8 cellular contexts compared by ENCODE assay signal in the genomic region with DNA sequence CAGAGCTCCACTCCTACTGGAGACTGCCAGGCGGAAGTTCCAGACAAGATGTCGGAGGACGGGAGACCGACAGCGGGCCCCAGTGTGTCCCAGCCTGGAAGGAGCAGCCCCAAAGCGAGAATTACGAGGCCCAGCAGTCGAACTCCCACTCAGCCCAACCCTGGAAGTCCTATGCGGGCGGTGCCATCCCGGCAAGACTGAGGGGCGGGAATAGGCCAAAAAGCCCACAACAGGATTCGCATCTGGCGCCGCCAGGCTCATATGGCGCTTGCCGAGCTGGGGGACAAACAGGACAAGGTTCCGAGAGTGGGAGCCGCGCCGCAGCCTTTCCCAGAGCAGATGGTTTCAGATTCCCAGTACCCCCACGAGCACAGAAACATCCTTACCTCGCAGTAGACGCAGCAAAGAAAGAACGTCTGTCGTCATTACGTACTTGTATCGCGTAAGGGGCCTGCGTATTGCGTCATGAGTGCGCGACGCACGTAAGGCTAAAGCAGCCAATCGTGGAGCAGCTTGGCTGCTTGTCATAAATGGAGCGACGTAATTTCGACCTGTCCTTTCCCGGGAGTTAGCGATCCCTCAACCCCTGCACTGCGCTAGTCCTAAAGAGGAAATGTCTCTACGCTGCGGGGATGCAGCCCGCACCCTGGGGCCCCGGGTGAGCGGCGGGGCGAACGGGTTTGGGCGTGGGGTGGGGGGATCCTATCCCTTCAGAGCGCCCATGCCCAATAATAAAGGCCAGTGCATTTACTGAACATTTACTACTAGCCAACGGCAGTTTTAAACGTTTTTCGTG. TPM values are rescaled to one million over a fixed set of nuclear protein-coding genes. Genes with fewer than 3 reads are reported as not detected.
DNase-seq lines count a peak whose midpoint lies in the region; ATAC-seq, FAIRE-seq and TF ChIP-seq lines count a peak whose summit lies in the region.

Gene LIAS, plus strand, starts transcription at position 552 of the 796 bp plus-strand sequence. Its CDS starts 62 bp downstream, at position 614.
Gene RPL9, minus strand, starts transcription at position 418 of the 796 bp plus-strand sequence. CDS start 483 bp downstream, outside the sequence.

- peak; percentile 98 for TF ChIP-seq POLR2A in GM19193 (IDR thresholded peaks at IDR 0.05; ENCODE audit: extremely low read depth, insufficient read depth, insufficient read length)

- peak within 1 kb of the TSS; percentile 67 to 100 (median 90) for H3K4me3 ChIP-seq in keratinocyte (ENCODE audit: control insufficient read depth in 2 of 3, extremely low read depth in 1 of 3, insufficient read depth in 2 of 3, low read depth in 1 of 3, low read length in 3 of 3)

- H3K27ac ChIP-seq in keratinocyte (ENCODE audit: control insufficient read depth, insufficient read depth, low read length): peak within 1 kb of the TSS; percentile 94

- H3K9me3 Mint-ChIP-seq in chondrocyte (ENCODE audit: low read depth): no peaks in the 10 kb centered on the region

- H2AFZ ChIP-seq in keratinocyte (ENCODE audit: control insufficient read depth, low read length): peak within 1 kb of the TSS; percentile 97

- peaks cover 18% of the 10 kb centered on the region for H4K20me1 ChIP-seq in keratinocyte (ENCODE audit: control insufficient read depth, extremely low read depth, insufficient read depth, low read length)

- H3K27me3 ChIP-seq in keratinocyte (ENCODE audit: control insufficient read depth, extremely low read depth, insufficient read depth, low read length): no peaks in the 10 kb centered on the region

- TF ChIP-seq CTCF in chondrocyte (IDR thresholded peaks at IDR 0.05) (no peak), keratinocyte (optimal IDR thresholded peaks at IDR 0.05 in 1 of 3, IDR thresholded peaks at IDR 0.05 in 1 of 3, conservative IDR thresholded peaks at IDR 0.05 in 1 of 3; ENCODE audit: extremely low read depth in 1 of 3, insufficient read depth in 2 of 3, low read length in 3 of 3) (no peak)

- peak within 1 kb of the TSS; percentile 99 for H3K9ac ChIP-seq in keratinocyte (ENCODE audit: control insufficient read depth, extremely low read depth, insufficient read depth, low read length)

- DNase-seq in AML-193 (lab: John Stamatoyannopoulos, UW) (peak; percentile 84 to 93), NCI-H510A treated with DMSO at 0.1 percent for 48 hours (lab: John Stamatoyannopoulos, UW) (peak; percentile 87), chondrocyte (ENCODE audit: low spot score) (peak; percentile 95), keratinocyte (ENCODE audit: low read depth, low spot score) (peak; percentile 99)
- peak; percentile 83 to 90 for DNase-seq in activated CD4-positive, alpha-beta T cell treated with anti-CD3 and anti-CD28 coated beads for 24 hours (ENCODE audit: low read depth in 2 of 2)
- peak; percentile 78 to 85 for DNase-seq in stimulated activated CD4-positive, alpha-beta T cell treated with anti-CD3 and anti-CD28 coated beads, Interleukin-15, amount 100 ng/mL, for 1 hour (ENCODE audit: low read depth in 1 of 2, low spot score in 1 of 2)

- H3K9me1 ChIP-seq in keratinocyte (ENCODE audit: control insufficient read depth, extremely low read depth, insufficient read depth, low read length): no peaks in the 10 kb centered on the region

- peaks cover 15 to 51% of the 10 kb centered on the region in 2 experiments for H3K36me3 ChIP-seq in keratinocyte (ENCODE audit: control insufficient read depth in 2 of 2, extremely low read depth in 1 of 2, insufficient read depth in 2 of 2, low read length in 2 of 2)

- peak within 1 kb of the TSS; percentile 93 for H3K4me2 ChIP-seq in keratinocyte (ENCODE audit: control insufficient read depth, extremely low read depth, insufficient read depth, low read depth, low read length)

- peaks cover 51% of the 10 kb centered on the region for H3K79me2 ChIP-seq in keratinocyte (ENCODE audit: control insufficient read depth, insufficient read depth, low read length)

- peak within 1 kb of the TSS; percentile 98 for H3K4me3 Mint-ChIP-seq in chondrocyte (ENCODE audit: unreplicated experiment)

- no peaks in the 10 kb centered on the region for H3K27me3 Mint-ChIP-seq in chondrocyte (ENCODE audit: low read depth)

- H3K4me1 Mint-ChIP-seq in chondrocyte (ENCODE audit: low read depth): peaks cover 37% of the 10 kb centered on the region

- peaks cover 38% of the 10 kb centered on the region for H3K36me3 Mint-ChIP-seq in chondrocyte (ENCODE audit: low read depth)

- H3K4me1 ChIP-seq in keratinocyte (ENCODE audit: control insufficient read depth, extremely low read depth, insufficient read depth, low read length): peaks cover 26% of the 10 kb centered on the region

- H3K27ac Mint-ChIP-seq in chondrocyte (ENCODE audit: unreplicated experiment): peak within 1 kb of the TSS; percentile 100

- dilution Hi-C loops in keratinocyte (cut with MboI; ENCODE audit: extremely low pct_ligation_motif_present, low sequenced_read_pairs): no loop called here

- FAIRE-seq in keratinocyte (lab: Jason Lieb, UNC): peak; percentile 85

- no peaks in the 10 kb centered on the region for H3K9me3 ChIP-seq in keratinocyte (ENCODE audit: control insufficient read depth, low read depth, low read length)

- ATAC-seq in HG03439 (IDR thresholded peaks at IDR 0.05; ENCODE audit: unreplicated experiment): peak; percentile 86

RNA-seq across cellular contexts. Expression of gene LIAS, which starts in this region (rescaled TPM):
- 6.5 to 8.4 TPM (median 6.8 TPM) in 3 replicates for total RNA-seq in chondrocyte
- polyA plus RNA-seq in keratinocyte: 13.2 to 20.6 TPM (median 17.1 TPM) in 3 replicates
- polyA plus RNA-seq in keratinocyte (2011; ENCODE audit: low read depth): 15.6 TPM
- 12.3 and 17.9 TPM in 2 replicates for polyA plus RNA-seq in keratinocyte (2011; cell fraction: cytosol; rRNA removed)
- 18.0 and 24.2 TPM in 2 replicates for polyA plus RNA-seq in keratinocyte (2011; cell fraction: nucleus; rRNA removed)
- 10.9 and 15.0 TPM in 2 replicates for polyA plus RNA-seq in keratinocyte (2012; ENCODE audit: low replicate concordance)
- 4.3 to 10.5 TPM (median 6.4 TPM) in 3 replicates for polyA minus RNA-seq in keratinocyte
- polyA minus RNA-seq in keratinocyte (2011; cell fraction: cytosol; rRNA and poly(A)+ RNA removed): not detected
- polyA minus RNA-seq in keratinocyte (2011; cell fraction: nucleus; rRNA and poly(A)+ RNA removed): 6.1 and 6.2 TPM in 2 replicates

RNA-seq across cellular contexts. Expression of gene RPL9, which starts in this region (rescaled TPM):
- total RNA-seq in chondrocyte: 809 to 831 TPM (median 822 TPM) in 3 replicates
- polyA plus RNA-seq in keratinocyte: 862 to 1,522 TPM (median 1,162 TPM) in 3 replicates
- polyA plus RNA-seq in keratinocyte (2011; ENCODE audit: low read depth): 866 TPM
- polyA plus RNA-seq in keratinocyte (2011; cell fraction: cytosol; rRNA removed): 1,338 and 1,488 TPM in 2 replicates
- 237 and 367 TPM in 2 replicates for polyA plus RNA-seq in keratinocyte (2011; cell fraction: nucleus; rRNA removed)
- 1,447 and 2,168 TPM in 2 replicates for polyA plus RNA-seq in keratinocyte (2012; ENCODE audit: low replicate concordance)
- 31.7 to 203 TPM (median 93.8 TPM) in 3 replicates for polyA minus RNA-seq in keratinocyte
- 442 TPM for polyA minus RNA-seq in keratinocyte (2011; cell fraction: cytosol; rRNA and poly(A)+ RNA removed)
- 73.1 and 88.3 TPM in 2 replicates for polyA minus RNA-seq in keratinocyte (2011; cell fraction: nucleus; rRNA and poly(A)+ RNA removed)

Comparison
In these comparisons a context has a peak if more than half of its experiments do, and no peak if none do; other contexts are left out.
1. Peak in every context shown above with its lines: DNase-seq, ATAC-seq, H3K4me3 ChIP-seq and H3K27ac ChIP-seq.